17 cellular contexts compared by ENCODE assay signal in genomic region chr11:33761471-33761870, GRCh38. TPM values are rescaled to one million over a fixed set of nuclear protein-coding genes. Genes with fewer than 3 reads are reported as not detected.
DNase-seq lines count a peak whose midpoint lies in the region; ATAC-seq and TF ChIP-seq lines count a peak whose summit lies in the region.
"Had no signal": no experiment of that assay in that cellular context is flagged by ENCODE, and none has a peak within 500 bp of the region (broad histone marks: within the 10 kb centered on the region; RNA-seq: fewer than 3 reads in every experiment).

No MANE protein-coding gene starts in this region.

- H3K27ac ChIP-seq in CD8-positive, alpha-beta T cell (ENCODE audit: low read depth, low read length) = no peak overlapping the region
- H3K27ac ChIP-seq: esophagus squamous epithelium had no signal

- H3K9me3 ChIP-seq in CD8-positive, alpha-beta T cell (ENCODE audit: low read length) = no peaks in the 10 kb centered on the region
- H3K9me3 ChIP-seq: esophagus squamous epithelium had no signal

- H3K4me1 ChIP-seq in CD8-positive, alpha-beta T cell (ENCODE audit: insufficient read depth, low read length) = no peaks in the 10 kb centered on the region
- H3K4me1 ChIP-seq: esophagus squamous epithelium had no signal

- ATAC-seq in GM19372 (IDR thresholded peaks at IDR 0.05; ENCODE audit: low read depth, unreplicated experiment) (peak; percentile 72), HG02763 (IDR thresholded peaks at IDR 0.05; ENCODE audit: unreplicated experiment) (peak; percentile 64), HG03342 (IDR thresholded peaks at IDR 0.05; ENCODE audit: unreplicated experiment) (peak; percentile 74), omental fat pad (ENCODE audit: low FRiP score) (no peak)
- ATAC-seq in CD8-positive, alpha-beta T cell = no peak
- ATAC-seq: K562 had no signal

- no peaks in the 10 kb centered on the region for H3K27me3 Mint-ChIP-seq in CD8-positive, alpha-beta T cell (ENCODE audit: low read depth)

- H3K27me3 ChIP-seq in CD8-positive, alpha-beta T cell (ENCODE audit: insufficient read depth, low read length) = no peaks in the 10 kb centered on the region
- H3K27me3 ChIP-seq: esophagus squamous epithelium had no signal

- peaks cover 42% of the 10 kb centered on the region for H3K36me3 ChIP-seq in CD8-positive, alpha-beta T cell (ENCODE audit: insufficient read depth, low read length)

- peaks cover 2% of the 10 kb centered on the region for H3K9me3 Mint-ChIP-seq in CD8-positive, alpha-beta T cell

- DNase-seq in GM13977 (ENCODE audit: low spot score) (peak; percentile 64), NCI-H345 treated with DMSO at 0.1 percent for 48 hours (lab: John Stamatoyannopoulos, UW; ENCODE audit: unreplicated experiment) (no peak), omental fat pad (ENCODE audit: low spot score) (no peak)
- DNase-seq in activated effector memory CD4-positive, alpha-beta T cell treated with anti-CD3 and anti-CD28 coated beads, Interleukin-2, amount 50 U/mL, for 16 hours = no peak
- no peak for DNase-seq in CD8-positive, alpha-beta T cell
- DNase-seq: activated CD4-positive, alpha-beta T cell treated with anti-CD3 and anti-CD28 coated beads, Interleukin-2, amount 50 U/mL, for 4 hours; Calu3; dermis blood vessel endothelial cell; esophagus squamous epithelium; NCI-H187; NCI-H774; Right ventricle myocardium superior; T-helper 9 cell had no signal

- POLR2A ChIA-PET in CD8-positive, alpha-beta T cell (lab: Charles Lee) = interaction anchor here (1.1 kb wide), 1 partner anchor 13 kb away, joined by 3 read pairs; the partner anchor contains the start of gene FBXO3

- in situ Hi-C loops in GM13977 (cut with MboI; ENCODE audit: low pct_unique_long_range_greater_than_20kb, low sequenced_read_pairs, unreplicated experiment) = no loop called here

- no peak overlapping the region for H3K27ac Mint-ChIP-seq in CD8-positive, alpha-beta T cell

- no peak overlapping the region for H3K4me3 Mint-ChIP-seq in CD8-positive, alpha-beta T cell

- H3K4me3 ChIP-seq in CD8-positive, alpha-beta T cell (ENCODE audit: low read depth, low read length) = no peak overlapping the region
- H3K4me3 ChIP-seq: esophagus squamous epithelium, K562 had no signal

- CTCF ChIA-PET in CD8-positive, alpha-beta T cell (lab: Charles Lee) = interaction anchor here (1.6 to 1.8 kb wide), 2 partner anchors 12 to 19 kb away, joined by 3 to 4 read pairs; partner anchors contain the start of gene FBXO3

- H3K4me1 Mint-ChIP-seq in CD8-positive, alpha-beta T cell (ENCODE audit: low read depth) = peaks cover 24% of the 10 kb centered on the region

- H3K36me3 Mint-ChIP-seq in CD8-positive, alpha-beta T cell = peaks cover 86% of the 10 kb centered on the region

- TF ChIP-seq CTCF in GM13977 (IDR thresholded peaks at IDR 0.05; ENCODE audit: extremely low read depth, insufficient read depth, missing control alignments) = no peak
- no peak for TF ChIP-seq CTCF in omental fat pad (IDR thresholded peaks at IDR 0.05)
- no peak for TF ChIP-seq CTCF in CD8-positive, alpha-beta T cell (IDR thresholded peaks at IDR 0.05)

- intact Hi-C loops in CD8-positive, alpha-beta T cell (cut with DNase I, micrococcal nuclease) = no loop called here

RNA-seq across cellular contexts. Expression of gene FBXO3, which starts 12.8 kb away (rescaled TPM):
- 10 to 100 TPM; 23.0 to 55.8 (median 30.8) TPM for total RNA-seq in omental fat pad
- 10 to 100 TPM; 54.8 to 55.4 TPM for total RNA-seq in CD8-positive, alpha-beta T cell

RNA-seq across cellular contexts. Expression of gene CD59, which starts 25.2 kb away (rescaled TPM):
- 100 to 1,000 TPM; 327 to 685 (median 490) TPM for total RNA-seq in omental fat pad
- 10 to 100 TPM; 31.0 to 34.5 TPM for total RNA-seq in CD8-positive, alpha-beta T cell

Comparison
In these comparisons a context has a peak if more than half of its experiments do, and no peak if none do; other contexts are left out.
1. ATAC-seq: peak in GM19372 (single experiment), HG02763 (single experiment) and HG03342 (single experiment); none in omental fat pad (single experiment) and CD8-positive, alpha-beta T cell (single experiment).
2. RNA of gene CD59, which starts 25.2 kb away (total RNA-seq): 327 to 685 TPM in omental fat pad; 31.0 to 34.5 TPM in CD8-positive, alpha-beta T cell; every median in the first group is over 4 times any median in the second.